8 cellular contexts compared by ENCODE assay signal in the genomic region with DNA sequence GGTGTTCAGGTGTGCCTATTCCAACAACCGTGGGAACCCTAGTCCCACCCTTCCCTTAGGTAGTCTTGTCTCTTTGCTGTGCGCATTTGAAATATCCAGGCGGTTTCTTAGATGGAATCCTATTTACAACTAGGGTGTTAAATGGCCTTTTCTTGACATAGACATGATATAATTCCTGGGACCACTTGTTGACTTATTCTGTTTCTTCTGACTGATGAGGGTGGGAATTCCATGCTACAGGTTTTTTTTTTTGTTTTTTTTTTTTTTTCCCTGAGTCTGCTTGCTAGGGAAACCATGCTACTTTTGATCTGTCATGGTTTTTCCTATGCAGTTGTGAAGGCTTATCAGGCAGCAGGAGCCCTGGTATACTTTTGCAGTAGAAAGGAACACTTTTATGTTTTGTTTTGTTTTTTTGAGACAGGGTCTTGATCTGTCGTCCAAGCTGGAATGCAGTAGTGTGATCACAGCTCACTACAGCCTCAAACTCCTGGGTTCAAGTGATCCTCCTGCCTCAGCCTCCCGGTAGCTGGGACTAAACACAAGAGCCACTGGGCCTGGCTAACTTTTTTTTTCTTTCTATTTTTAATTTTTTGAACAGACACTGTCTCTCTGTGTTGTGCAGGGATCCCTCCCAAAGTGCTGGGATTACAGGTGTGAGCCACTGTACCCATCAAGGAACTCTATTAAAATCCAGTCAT. TPM values are rescaled to one million over a fixed set of nuclear protein-coding genes. Genes with fewer than 3 reads are reported as not detected.
DNase-seq lines count a peak whose midpoint lies in the region; ATAC-seq, FAIRE-seq and TF ChIP-seq lines count a peak whose summit lies in the region.

No MANE protein-coding gene starts in this region.

- peaks cover 13% of the 10 kb centered on the region for H3F3A ChIP-seq in SU-DHL-6 (ENCODE audit: insufficient read depth)

- H3K9ac ChIP-seq in SU-DHL-6 (ENCODE audit: low read length), result peak overlapping the region; percentile 72
- peak overlapping the region; percentile 94 to 97 (median 96) for H3K9ac ChIP-seq in skeletal muscle tissue (ENCODE audit: low read depth in 1 of 3, low read length in 3 of 3)

- H2AFZ ChIP-seq in SU-DHL-6 (ENCODE audit: low read depth, low read length, severe bottlenecking), result no peak overlapping the region

- TF ChIP-seq EP300 in gastroesophageal sphincter (IDR thresholded peaks at IDR 0.05), result no peak

- TF ChIP-seq POLR2A in GM12892 (IDR thresholded peaks at IDR 0.05; ENCODE audit: low read depth, low read length) (no peak), gastroesophageal sphincter (IDR thresholded peaks at IDR 0.05) (no peak)

- peaks cover 40% of the 10 kb centered on the region for H3K79me2 ChIP-seq in SU-DHL-6 (ENCODE audit: insufficient read depth, low read length)

- no peak overlapping the region for H3K27ac ChIP-seq in SU-DHL-6 (ENCODE audit: low read depth, low read length)
- peak overlapping the region in 3 of 4 donors; percentile 93 to 99 (median 97) for H3K27ac ChIP-seq in gastroesophageal sphincter
- H3K27ac ChIP-seq in skeletal muscle tissue (ENCODE audit: low read depth, low read length), result peak overlapping the region; percentile 93

- no peaks in the 10 kb centered on the region for H3K27me3 ChIP-seq in SU-DHL-6 (ENCODE audit: low read length)
- no peaks in the 10 kb centered on the region for H3K27me3 ChIP-seq in gastroesophageal sphincter
- no peaks in the 10 kb centered on the region for H3K27me3 ChIP-seq in skeletal muscle tissue (ENCODE audit: control insufficient read depth in 3 of 3, insufficient read depth in 3 of 3, low read length in 3 of 3)

- FAIRE-seq in GM12892 (lab: Jason Lieb, UNC), result peak; percentile 38

- no peak for ATAC-seq in gastroesophageal sphincter

- H3K4me1 ChIP-seq in gastroesophageal sphincter (peaks cover 8 to 70% (median 33%) of the 10 kb centered on the region in 3 donors), skeletal muscle tissue (ENCODE audit: control insufficient read depth in 3 of 3, insufficient read depth in 3 of 3, low read length in 3 of 3) (peaks cover 60 to 72% (median 63%) of the 10 kb centered on the region in 3 donors)

- H3K4me3 ChIP-seq in SU-DHL-6 (ENCODE audit: insufficient read depth, low read length, poor library complexity, severe bottlenecking) (peak overlapping the region; percentile 73), gastroesophageal sphincter (peak overlapping the region; percentile 91 to 95), skeletal muscle tissue (ENCODE audit: low read length in 3 of 3) (peak overlapping the region; percentile 87 to 93 (median 90))

- TF ChIP-seq CTCF in SU-DHL-6 (IDR thresholded peaks at IDR 0.05; ENCODE audit: insufficient read depth, low read length, poor library complexity, severe bottlenecking) (no peak), gastroesophageal sphincter (IDR thresholded peaks at IDR 0.05) (no peak)

- H4K20me1 ChIP-seq in SU-DHL-6 (ENCODE audit: low read depth, low read length), result no peaks in the 10 kb centered on the region; the same call in 1 of the 2 replicates

- H3K36me3 ChIP-seq in SU-DHL-6 (ENCODE audit: low read length) (no peaks in the 10 kb centered on the region), gastroesophageal sphincter (no peaks in the 10 kb centered on the region), skeletal muscle tissue (ENCODE audit: control insufficient read depth in 3 of 3, insufficient read depth in 3 of 3, low read length in 3 of 3) (no peaks in the 10 kb centered on the region)

- 46 to 51% methylated on average over 5 of the region's 5 CpGs for WGBS in gastroesophageal sphincter (ENCODE audit: low coverage in 1 of 2), 2 donors

- peak overlapping the region; percentile 89 for H3K4me2 ChIP-seq in SU-DHL-6 (ENCODE audit: low read depth, low read length, poor library complexity, severe bottlenecking)

- H3K9me3 ChIP-seq in SU-DHL-6 (ENCODE audit: insufficient read depth, low read length) (no peaks in the 10 kb centered on the region), gastroesophageal sphincter (no peaks in the 10 kb centered on the region), skeletal muscle tissue (ENCODE audit: control insufficient read depth in 3 of 3, low read length in 3 of 3) (no peaks in the 10 kb centered on the region)

- DNase-seq in GM12892 (ENCODE audit: insufficient read length), result no peak
- DNase-seq in NCI-H1092 treated with DMSO at 0.1 percent for 48 hours (lab: John Stamatoyannopoulos, UW), result no peak
- no peak for DNase-seq in activated gamma-delta T cell treated with Interleukin-2 at 50 U/mL for 16 hours
- no peak for DNase-seq in putamen (ENCODE audit: low spot score)
- DNase-seq in HCEC 1CT, result no peak

- H3K9me2 ChIP-seq in SU-DHL-6 (replicated peaks; ENCODE audit: insufficient read depth, low read length), result no peaks in the 10 kb centered on the region

RNA-seq across cellular contexts. Expression of a gene that starts 1.5 kb away (rescaled TPM):
- 25.2 TPM for polyA plus RNA-seq in GM12892 (2012; ENCODE audit: missing spikeins)
- total RNA-seq in gastroesophageal sphincter (100 to 1,000 TPM in 1 of 4 donors, 10 to 100 TPM in 3; 42.4 to 114 (median 72.8) TPM), skeletal muscle tissue (54.8 TPM)

RNA-seq across cellular contexts. Expression of a gene that starts 16.2 kb away (rescaled TPM):
- 61.8 TPM for polyA plus RNA-seq in GM12892 (2012; ENCODE audit: missing spikeins)
- total RNA-seq in gastroesophageal sphincter, result 10 to 100 TPM; 31.9 to 67.4 (median 52.2) TPM
- 1.6 TPM for total RNA-seq in skeletal muscle tissue

RNA-seq across cellular contexts. Expression of a gene that starts 48.6 kb away (rescaled TPM):
- polyA plus RNA-seq in GM12892 (2012; ENCODE audit: missing spikeins), result 24.1 TPM
- total RNA-seq in gastroesophageal sphincter, result 10 to 100 TPM in 1 of 4 donors, 1 to 10 TPM in 3; 4.2 to 12.0 (median 5.1) TPM
- 8.9 TPM for total RNA-seq in skeletal muscle tissue

RNA-seq across cellular contexts. Expression of a gene that starts 59.7 kb away (rescaled TPM):
- polyA plus RNA-seq in GM12892 (2012; ENCODE audit: missing spikeins), result 40.5 TPM
- total RNA-seq in gastroesophageal sphincter (100 to 1,000 TPM in 2 of 4 donors, 10 to 100 TPM in 2; 72.1 to 141 (median 103) TPM), skeletal muscle tissue (75.2 TPM)

Comparison
In these comparisons a context has a peak if more than half of its experiments do, and no peak if none do; other contexts are left out.
1. RNA of a gene that starts 16.2 kb away (total RNA-seq): 31.9 to 67.4 TPM in gastroesophageal sphincter; 1.6 TPM in skeletal muscle tissue (single experiment); every median in the first group is over 10 times any median in the second.
2. Peak in every context shown above with its lines, with median percentiles within 50 percentile points of each other: H3K4me3 ChIP-seq.